Comparison of ENCODE assay signal across 25 cellular contexts in genomic region chr11:115291391-115291744, GRCh38.
"Had no signal": no experiment of that assay in that cellular context is flagged by ENCODE, and none has a peak within 500 bp of the region (broad histone marks: within the 10 kb centered on the region; RNA-seq: fewer than 3 reads in every experiment).

No MANE protein-coding gene starts in this region.

- H3K9me3 ChIP-seq: heart right ventricle, stomach, suprapubic skin, transverse colon, uterus had no signal

- H3K4me1 ChIP-seq: stomach, suprapubic skin, transverse colon, uterus had no signal

- H3K27ac Mint-ChIP-seq: activated B cell treated with CpG ODN at 0.5 μM for 24 hours; activated CD4-positive, alpha-beta T cell treated with anti-CD3 and anti-CD28 coated beads for 36 hours; activated naive CD4-positive, alpha-beta T cell treated with anti-CD3 and anti-CD28 coated beads for 36 hours; activated naive CD8-positive, alpha-beta T cell treated with anti-CD3 and anti-CD28 coated beads, Interleukin-2, amount 10 ng/mL, durations not matched to agents 7 days and 5 days; activated T-helper 2 cell treated with anti-CD3 and anti-CD28 coated beads, Interferon-gamma antibody, Interleukin-2, Interleukin-4, amounts not matched to agents 10 μg/mL and 5 μg/mL and 100 μg/mL, durations not matched to agents 14 hours and 24 hours and 36 hours; endodermal cell; natural killer cell; stimulated activated memory B cell treated with anti-CD40 and anti-IgM and Interleukin-4, amounts not matched to agents 10 μg/mL and 1 μg/mL and 100 μg/mL, for 72 hours; T-helper 1 cell treated with Interleukin-12 subunit alpha and Interleukin-12 subunit beta and Interleukin-4 antibody, amounts not matched to agents 30 μg/mL and 1 μg/mL, for 36 hours had no signal

- H3K36me3 Mint-ChIP-seq: activated naive CD8-positive, alpha-beta T cell treated with anti-CD3 and anti-CD28 coated beads, Interleukin-2, amount 10 ng/mL, durations not matched to agents 7 days and 5 days; natural killer cell; stimulated activated memory B cell treated with anti-CD40 and anti-IgM and Interleukin-4, amounts not matched to agents 10 μg/mL and 1 μg/mL and 100 μg/mL, for 72 hours had no signal

- H3K4me1 Mint-ChIP-seq: activated B cell treated with CpG ODN at 0.5 μM for 24 hours; activated CD4-positive, alpha-beta T cell treated with anti-CD3 and anti-CD28 coated beads for 36 hours; activated naive CD8-positive, alpha-beta T cell treated with anti-CD3 and anti-CD28 coated beads, Interleukin-2, amount 10 ng/mL, durations not matched to agents 7 days and 5 days; natural killer cell; stimulated activated memory B cell treated with anti-CD40 and anti-IgM and Interleukin-4, amounts not matched to agents 10 μg/mL and 1 μg/mL and 100 μg/mL, for 72 hours had no signal

- H3K4me3 Mint-ChIP-seq: activated B cell treated with CpG ODN at 0.5 μM for 24 hours; activated CD4-positive, alpha-beta T cell treated with anti-CD3 and anti-CD28 coated beads for 36 hours; activated naive CD4-positive, alpha-beta T cell treated with anti-CD3 and anti-CD28 coated beads for 36 hours; activated naive CD8-positive, alpha-beta T cell treated with anti-CD3 and anti-CD28 coated beads, Interleukin-2, amount 10 ng/mL, durations not matched to agents 7 days and 5 days; activated T-cell treated with anti-CD3 and anti-CD28 coated beads, Interleukin-2, amount 50 U/mL, for 4 hours; endodermal cell; natural killer cell; stimulated activated memory B cell treated with anti-CD40 and anti-IgM and Interleukin-4, amounts not matched to agents 10 μg/mL and 1 μg/mL and 100 μg/mL, for 72 hours; T-helper 1 cell treated with Interleukin-12 subunit alpha and Interleukin-12 subunit beta and Interleukin-4 antibody, amounts not matched to agents 30 μg/mL and 1 μg/mL, for 36 hours had no signal

- H3K4me3 ChIP-seq: coronary artery, heart right ventricle, stomach, suprapubic skin, transverse colon, uterus had no signal

- H3K27me3 Mint-ChIP-seq: activated B cell treated with CpG ODN at 0.5 μM for 24 hours; activated naive CD8-positive, alpha-beta T cell treated with anti-CD3 and anti-CD28 coated beads, Interleukin-2, amount 10 ng/mL, durations not matched to agents 7 days and 5 days had no signal

- H3K27ac ChIP-seq: coronary artery, heart right ventricle, stomach, suprapubic skin, transverse colon, uterus had no signal

- H3K9me3 Mint-ChIP-seq: activated B cell treated with CpG ODN at 0.5 μM for 24 hours; activated naive CD4-positive, alpha-beta T cell treated with anti-CD3 and anti-CD28 coated beads for 36 hours; activated naive CD8-positive, alpha-beta T cell treated with anti-CD3 and anti-CD28 coated beads, Interleukin-2, amount 10 ng/mL, durations not matched to agents 7 days and 5 days; activated T-cell treated with anti-CD3 and anti-CD28 coated beads, Interleukin-2, amount 50 U/mL, for 4 hours; activated T-helper 2 cell treated with anti-CD3 and anti-CD28 coated beads, Interferon-gamma antibody, Interleukin-2, Interleukin-4, amounts not matched to agents 10 μg/mL and 5 μg/mL and 100 μg/mL, durations not matched to agents 14 hours and 24 hours and 36 hours; endodermal cell; natural killer cell; stimulated activated memory B cell treated with anti-CD40 and anti-IgM and Interleukin-4, amounts not matched to agents 10 μg/mL and 1 μg/mL and 100 μg/mL, for 72 hours; T-helper 1 cell treated with Interleukin-12 subunit alpha and Interleukin-12 subunit beta and Interleukin-4 antibody, amounts not matched to agents 30 μg/mL and 1 μg/mL, for 36 hours had no signal

- H3K27me3 ChIP-seq: heart right ventricle, stomach, suprapubic skin, transverse colon, uterus had no signal

- H3K36me3 ChIP-seq: heart right ventricle, stomach, suprapubic skin, transverse colon, uterus had no signal

- DNase-seq: activated B cell treated with CpG ODN at 0.5 μM for 24 hours; activated CD4-positive, alpha-beta T cell treated with anti-CD3 and anti-CD28 coated beads for 36 hours; activated CD4-positive, alpha-beta T cell treated with anti-CD3 and anti-CD28 coated beads, Interleukin-2, amount 50 U/mL, for 4 hours; activated CD8-positive, alpha-beta memory T cell treated with anti-CD3 and anti-CD28 coated beads for 24 hours; activated CD8-positive, alpha-beta memory T cell treated with anti-CD3 and anti-CD28 coated beads, Interleukin-2, amount 50 U/mL, for 4 hours; activated naive CD4-positive, alpha-beta T cell treated with anti-CD3 and anti-CD28 coated beads for 36 hours; activated naive CD8-positive, alpha-beta T cell treated with anti-CD3 and anti-CD28 coated beads, Interleukin-2, amount 10 ng/mL, durations not matched to agents 7 days and 5 days; activated T-cell treated with anti-CD3 and anti-CD28 coated beads, Interleukin-2, amount 50 U/mL, for 4 hours; amniotic stem cell; cerebellar nuclear complex; endodermal cell; heart right ventricle; midbrain; natural killer cell; small intestine; stimulated activated CD4-positive, alpha-beta T cell treated with anti-CD3 and anti-CD28 coated beads, Interleukin-15, amount 100 ng/mL, for 24 hours; stomach; T1000; transverse colon; uterus had no signal
